Comparison of ENCODE assay signal across 24 cellular contexts in the genomic region with DNA sequence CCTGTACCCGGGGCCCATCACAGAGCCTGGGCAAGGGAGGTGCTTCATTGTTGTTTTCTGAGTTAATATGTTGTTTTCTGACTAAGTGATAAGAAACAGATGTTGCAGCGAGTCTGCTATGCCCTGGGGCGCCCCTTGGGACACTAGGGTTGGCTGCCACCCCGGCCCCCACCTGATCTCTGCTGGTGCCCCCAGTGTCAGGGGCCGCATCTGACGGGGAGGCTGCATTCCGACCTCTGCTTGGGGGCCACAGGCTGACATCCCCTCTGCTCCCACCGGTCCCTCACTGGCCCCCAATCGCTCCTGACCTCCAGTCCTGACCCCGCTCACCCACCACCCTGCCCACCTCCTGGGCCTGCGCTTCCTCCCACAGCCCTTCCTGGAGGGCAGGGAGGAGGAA.
A peak's percentile ranks its signal among the peaks of the same experiment; 100 is the strongest.
DNase-seq lines count a peak whose midpoint lies in the region; ATAC-seq and TF ChIP-seq lines count a peak whose summit lies in the region.
"Had no signal": no experiment of that assay in that cellular context is flagged by ENCODE, and none has a peak within 500 bp of the region (broad histone marks: within the 10 kb centered on the region; RNA-seq: fewer than 3 reads in every experiment).

No MANE protein-coding gene starts in this region.

- ATAC-seq in activated naive CD4-positive, alpha-beta T cell treated with anti-CD3 and anti-CD28 coated beads, Interleukin-2, amount 50 U/mL, for 72 hours, result no peak
- ATAC-seq in activated B cell treated with CpG ODN at 0.5 μM for 24 hours (ENCODE audit: low read depth), result no peak
- ATAC-seq in GM18868 (IDR thresholded peaks at IDR 0.05; ENCODE audit: unreplicated experiment), result no peak
- ATAC-seq: GM12878, HepG2, K562 had no signal

- WGBS in spleen, 5 donors, result 77 to 87% (median 86%) methylated on average over 11 of the region's 11 CpGs

- TF ChIP-seq CTCF in CD14-positive monocyte (IDR thresholded peaks at IDR 0.05) (no peak), activated B cell treated with CpG ODN at 0.5 μM for 24 hours (IDR thresholded peaks at IDR 0.05) (no peak), spleen (IDR thresholded peaks at IDR 0.05 in 8 of 11, conservative IDR thresholded peaks at IDR 0.05 in 3 of 11) (no peak)

- POLR2A ChIA-PET in activated B cell treated with CpG ODN at 0.5 μM for 24 hours (lab: Charles Lee), result no interaction called here

- no peak overlapping the region for H3K4me3 Mint-ChIP-seq in activated naive CD4-positive, alpha-beta T cell treated with anti-CD3 and anti-CD28 coated beads, Interleukin-2, amount 10 ng/mL, durations not matched to agents 7 days and 5 days
- H3K4me3 Mint-ChIP-seq in CD14-positive monocyte (no peak overlapping the region), activated B cell treated with CpG ODN at 0.5 μM for 24 hours (no peak overlapping the region)
- H3K4me3 Mint-ChIP-seq: CD8-positive, alpha-beta memory T cell had no signal

- no peak overlapping the region for H3K27ac Mint-ChIP-seq in activated naive CD4-positive, alpha-beta T cell treated with anti-CD3 and anti-CD28 coated beads, Interleukin-2, amount 10 ng/mL, durations not matched to agents 7 days and 5 days
- no peak overlapping the region for H3K27ac Mint-ChIP-seq in activated naive CD4-positive, alpha-beta T cell treated with anti-CD3 and anti-CD28 coated beads, Interleukin-2, amount 50 U/mL, for 72 hours
- no peak overlapping the region for H3K27ac Mint-ChIP-seq in CD14-positive monocyte
- no peak overlapping the region for H3K27ac Mint-ChIP-seq in activated B cell treated with CpG ODN at 0.5 μM for 24 hours

- no peak for TF ChIP-seq POLR2A in spleen (IDR thresholded peaks at IDR 0.05)

- no peaks in the 10 kb centered on the region for H3K27me3 ChIP-seq in spleen (replicated peaks in 1 of 7)

- H3K36me3 ChIP-seq in spleen, result no peaks in the 10 kb centered on the region

- CTCF ChIA-PET in activated naive CD4-positive, alpha-beta T cell treated with anti-CD3 and anti-CD28 coated beads, Interleukin-2, amount 10 ng/mL, durations not matched to agents 7 days and 5 days (lab: Charles Lee), result no interaction called here
- CTCF ChIA-PET in activated B cell treated with CpG ODN at 0.5 μM for 24 hours (lab: Charles Lee), result no interaction called here

- peak; percentile 17 for DNase-seq in activated naive CD4-positive, alpha-beta T cell treated with anti-CD3 and anti-CD28 coated beads, Interleukin-2, amount 10 ng/mL, durations not matched to agents 7 days and 5 days
- DNase-seq in activated naive CD4-positive, alpha-beta T cell treated with anti-CD3 and anti-CD28 coated beads, Interleukin-2, amount 50 U/mL, for 72 hours (ENCODE audit: low spot score in 2 of 2), result no peak
- DNase-seq in CD14-positive monocyte (ENCODE audit: low spot score) (peak; percentile 12), activated B cell treated with CpG ODN at 0.5 μM for 24 hours (peak; percentile 13), spleen (peak; percentile 54), NCI-H446 (lab: John Stamatoyannopoulos, UW) (no peak)
- DNase-seq: CD8-positive, alpha-beta memory T cell; DMS 273 treated with DMSO at 0.1 percent for 48 hours; DMS79; EL; GDM1; H7; Kasumi-1; NCI-H1092 treated with DMSO at 0.1 percent for 48 hours; NCI-H1436 treated with DMSO at 0.1 percent for 48 hours; NCI-H187 treated with DMSO at 0.1 percent for 48 hours; NCI-H526 treated with DMSO at 0.1 percent for 48 hours; SHP77 had no signal

- H3K9me3 Mint-ChIP-seq in activated naive CD4-positive, alpha-beta T cell treated with anti-CD3 and anti-CD28 coated beads, Interleukin-2, amount 10 ng/mL, durations not matched to agents 7 days and 5 days, result no peaks in the 10 kb centered on the region
- H3K9me3 Mint-ChIP-seq in activated naive CD4-positive, alpha-beta T cell treated with anti-CD3 and anti-CD28 coated beads, Interleukin-2, amount 50 U/mL, for 72 hours, result no peaks in the 10 kb centered on the region
- peaks cover 0 to 2% (median 0%) of the 10 kb centered on the region in 7 donors for H3K9me3 Mint-ChIP-seq in CD14-positive monocyte
- no peaks in the 10 kb centered on the region for H3K9me3 Mint-ChIP-seq in activated B cell treated with CpG ODN at 0.5 μM for 24 hours
- H3K9me3 Mint-ChIP-seq: CD8-positive, alpha-beta memory T cell had no signal

- H3K4me1 Mint-ChIP-seq in activated naive CD4-positive, alpha-beta T cell treated with anti-CD3 and anti-CD28 coated beads, Interleukin-2, amount 10 ng/mL, durations not matched to agents 7 days and 5 days, result no peaks in the 10 kb centered on the region
- H3K4me1 Mint-ChIP-seq in CD14-positive monocyte, result peaks cover 9% of the 10 kb centered on the region
- peaks cover 10% of the 10 kb centered on the region for H3K4me1 Mint-ChIP-seq in activated B cell treated with CpG ODN at 0.5 μM for 24 hours
- H3K4me1 Mint-ChIP-seq: CD8-positive, alpha-beta memory T cell had no signal

- intact Hi-C loops in CD14-positive monocyte (cut with micrococcal nuclease), result no loop called here
- intact Hi-C loops in activated B cell treated with CpG ODN at 0.5 μM for 24 hours (cut with micrococcal nuclease), result no loop called here
- intact Hi-C loops in spleen (cut with DNase I; ENCODE audit: low total_unique reads), result no loop called here

- H3K27ac ChIP-seq in spleen, result no peak overlapping the region
- H3K27ac ChIP-seq: C4-2B, RWPE1 had no signal

- no peaks in the 10 kb centered on the region for H3K36me3 Mint-ChIP-seq in activated naive CD4-positive, alpha-beta T cell treated with anti-CD3 and anti-CD28 coated beads, Interleukin-2, amount 10 ng/mL, durations not matched to agents 7 days and 5 days
- no peaks in the 10 kb centered on the region for H3K36me3 Mint-ChIP-seq in activated naive CD4-positive, alpha-beta T cell treated with anti-CD3 and anti-CD28 coated beads, Interleukin-2, amount 50 U/mL, for 72 hours
- H3K36me3 Mint-ChIP-seq in CD14-positive monocyte (no peaks in the 10 kb centered on the region), activated B cell treated with CpG ODN at 0.5 μM for 24 hours (ENCODE audit: low read depth) (no peaks in the 10 kb centered on the region)
- H3K36me3 Mint-ChIP-seq: CD8-positive, alpha-beta memory T cell had no signal

- H3K4me3 ChIP-seq in spleen, result no peak overlapping the region
- H3K4me3 ChIP-seq: GM12878, K562 had no signal

- peaks cover 0 to 9% (median 0%) of the 10 kb centered on the region in 6 donors for H3K4me1 ChIP-seq in spleen

- no peaks in the 10 kb centered on the region for H3K9me3 ChIP-seq in spleen

- H3K27me3 Mint-ChIP-seq in activated naive CD4-positive, alpha-beta T cell treated with anti-CD3 and anti-CD28 coated beads, Interleukin-2, amount 10 ng/mL, durations not matched to agents 7 days and 5 days, result peaks cover 11% of the 10 kb centered on the region
- H3K27me3 Mint-ChIP-seq in CD14-positive monocyte (ENCODE audit: low read depth in 3 of 3) (peaks cover 0 to 3% (median 2%) of the 10 kb centered on the region in 3 donors), activated B cell treated with CpG ODN at 0.5 μM for 24 hours (no peaks in the 10 kb centered on the region)

Comparison
In these comparisons a context has a peak if more than half of its experiments do, and no peak if none do; other contexts are left out.
1. DNase-seq: peak in activated naive CD4-positive, alpha-beta T cell treated with anti-CD3 and anti-CD28 coated beads, Interleukin-2, amount 10 ng/mL, durations not matched to agents 7 days and 5 days (single experiment), CD14-positive monocyte (single experiment), activated B cell treated with CpG ODN at 0.5 μM for 24 hours (single experiment) and spleen (single experiment); none in activated naive CD4-positive, alpha-beta T cell treated with anti-CD3 and anti-CD28 coated beads, Interleukin-2, amount 50 U/mL, for 72 hours (0 of 2) and NCI-H446 (0 of 2).